In genomic region chr7:46756256-46756655, GRCh38 we compare ENCODE assay signal across 24 cellular contexts.
DNase-seq lines count a peak whose midpoint lies in the region; TF ChIP-seq lines count a peak whose summit lies in the region.
"Had no signal": no experiment of that assay in that cellular context is flagged by ENCODE, and none has a peak within 500 bp of the region (broad histone marks: within the 10 kb centered on the region; RNA-seq: fewer than 3 reads in every experiment).

No MANE protein-coding gene starts in this region.

- H3K36me3 Mint-ChIP-seq in activated CD4-positive, alpha-beta T cell treated with anti-CD3 and anti-CD28 coated beads, Interleukin-2, amount 10 ng/mL, durations not matched to agents 24 days and 14 days (ENCODE audit: low read depth), result no peaks in the 10 kb centered on the region
- H3K36me3 Mint-ChIP-seq: CD14-positive monocyte; CD8-positive, alpha-beta memory T cell had no signal

- peaks cover 0 to 48% (median 36%) of the 10 kb centered on the region in 4 donors for H3K4me1 ChIP-seq in tibial artery
- no peaks in the 10 kb centered on the region for H3K4me1 ChIP-seq in prostate gland (replicated peaks)
- H3K4me1 ChIP-seq: HAP-1 had no signal

- no peaks in the 10 kb centered on the region for H3K27me3 ChIP-seq in tibial artery
- H3K27me3 ChIP-seq in prostate gland (replicated peaks; ENCODE audit: insufficient read depth), result no peaks in the 10 kb centered on the region
- H3K27me3 ChIP-seq: BE2C; BLaER1 treated with 17β-estradiol and CSF1 and Interleukin-3, amounts not matched to agents 10 nM and 100 nM had no signal

- no peaks in the 10 kb centered on the region for H3K9me3 Mint-ChIP-seq in activated CD4-positive, alpha-beta T cell treated with anti-CD3 and anti-CD28 coated beads, Interleukin-2, amount 10 ng/mL, durations not matched to agents 24 days and 14 days
- H3K9me3 Mint-ChIP-seq: HFFc6 had no signal

- peak; percentile 4 for DNase-seq in activated CD4-positive, alpha-beta T cell treated with anti-CD3 and anti-CD28 coated beads, Interleukin-2, amount 10 ng/mL, durations not matched to agents 24 days and 14 days
- no peak for DNase-seq in activated CD4-positive, alpha-beta T cell treated with anti-CD3 and anti-CD28 coated beads for 4 hours
- peak; percentile 90 for DNase-seq in foreskin melanocyte
- no peak for DNase-seq in tibial artery
- no peak for DNase-seq in middle frontal gyrus (ENCODE audit: extremely low spot score, low spot score)
- no peak for DNase-seq in prostate gland (ENCODE audit: low spot score)
- DNase-seq in NCI-H1092 treated with DMSO at 0.1 percent for 48 hours (lab: John Stamatoyannopoulos, UW), result no peak
- DNase-seq: 8988T; ACHN; AML-193; BE2C; CD4-positive, alpha-beta T cell; CD8-positive, alpha-beta memory T cell; DMS 273 treated with DMSO at 0.1 percent for 48 hours; DMS79; EL; GDM1; GOT3; HFFc6 had no signal

- TF ChIP-seq CTCF in tibial artery (IDR thresholded peaks at IDR 0.05) (no peak), prostate gland (IDR thresholded peaks at IDR 0.05) (no peak)

- H3K27ac Mint-ChIP-seq in activated CD4-positive, alpha-beta T cell treated with anti-CD3 and anti-CD28 coated beads, Interleukin-2, amount 10 ng/mL, durations not matched to agents 24 days and 14 days, result no peak overlapping the region
- H3K27ac Mint-ChIP-seq: CD14-positive monocyte; CD4-positive, alpha-beta T cell; CD8-positive, alpha-beta memory T cell; HFFc6 had no signal

- no peaks in the 10 kb centered on the region for H3K36me3 ChIP-seq in tibial artery
- no peaks in the 10 kb centered on the region for H3K36me3 ChIP-seq in prostate gland
- H3K36me3 ChIP-seq: BE2C; BLaER1 treated with 17β-estradiol and CSF1 and Interleukin-3, amounts not matched to agents 10 nM and 100 nM; HAP-1 had no signal

- no peaks in the 10 kb centered on the region for H3K9me3 ChIP-seq in tibial artery
- no peaks in the 10 kb centered on the region for H3K9me3 ChIP-seq in prostate gland
- H3K9me3 ChIP-seq: A549; BE2C; BLaER1 treated with 17β-estradiol and CSF1 and Interleukin-3, amounts not matched to agents 10 nM and 100 nM; HAP-1 had no signal

- TF ChIP-seq POLR2A in prostate gland (IDR thresholded peaks at IDR 0.05), result no peak

- H3K4me3 ChIP-seq in tibial artery (no peak overlapping the region), prostate gland (no peak overlapping the region)
- H3K4me3 ChIP-seq: A549; BLaER1 treated with 17β-estradiol and CSF1 and Interleukin-3, amounts not matched to agents 10 nM and 100 nM; GM12878; HAP-1 had no signal

- H3K27me3 Mint-ChIP-seq in activated CD4-positive, alpha-beta T cell treated with anti-CD3 and anti-CD28 coated beads, Interleukin-2, amount 10 ng/mL, durations not matched to agents 24 days and 14 days, result no peaks in the 10 kb centered on the region
- H3K27me3 Mint-ChIP-seq: CD4-positive, alpha-beta T cell; CD8-positive, alpha-beta memory T cell had no signal

- intact Hi-C loops in activated CD4-positive, alpha-beta T cell treated with anti-CD3 and anti-CD28 coated beads, Interleukin-2, amount 10 ng/mL, durations not matched to agents 24 days and 14 days (cut with micrococcal nuclease), result no loop called here
- intact Hi-C loops in tibial artery (cut with DNase I; ENCODE audit: low total_unique reads) (no loop called here), prostate gland (cut with DNase I) (no loop called here)

- no peaks in the 10 kb centered on the region for H3K4me1 Mint-ChIP-seq in activated CD4-positive, alpha-beta T cell treated with anti-CD3 and anti-CD28 coated beads, Interleukin-2, amount 10 ng/mL, durations not matched to agents 24 days and 14 days
- H3K4me1 Mint-ChIP-seq: CD14-positive monocyte; CD8-positive, alpha-beta memory T cell had no signal

- H3K4me3 Mint-ChIP-seq in activated CD4-positive, alpha-beta T cell treated with anti-CD3 and anti-CD28 coated beads, Interleukin-2, amount 10 ng/mL, durations not matched to agents 24 days and 14 days, result no peak overlapping the region
- H3K4me3 Mint-ChIP-seq: CD14-positive monocyte; CD4-positive, alpha-beta T cell; CD8-positive, alpha-beta memory T cell; HFFc6 had no signal

- 92% methylated on average over 1 of the region's 1 CpG for WGBS in prostate gland

- H3K27ac ChIP-seq in tibial artery (peak overlapping the region; percentile 74 to 80), prostate gland (no peak overlapping the region)
- H3K27ac ChIP-seq: BLaER1 treated with 17β-estradiol and CSF1 and Interleukin-3, amounts not matched to agents 10 nM and 100 nM had no signal

Comparison
In these comparisons a context has a peak if more than half of its experiments do, and no peak if none do; other contexts are left out.
1. DNase-seq: peak in activated CD4-positive, alpha-beta T cell treated with anti-CD3 and anti-CD28 coated beads, Interleukin-2, amount 10 ng/mL, durations not matched to agents 24 days and 14 days (single experiment) and foreskin melanocyte (single experiment); none in activated CD4-positive, alpha-beta T cell treated with anti-CD3 and anti-CD28 coated beads for 4 hours (0 of 2), tibial artery (0 of 2), middle frontal gyrus (single experiment), prostate gland (single experiment) and NCI-H1092 treated with DMSO at 0.1 percent for 48 hours (single experiment).
2. H3K27ac ChIP-seq: peak in tibial artery (2 of 2); none in prostate gland (0 of 2).